ENCODE assay signal across 8 cellular contexts in genomic region chr17:74744714-74745547, GRCh38. TPM values are rescaled to one million over a fixed set of nuclear protein-coding genes. Genes with fewer than 3 reads are reported as not detected.
DNase-seq lines count a peak whose midpoint lies in the region; ATAC-seq, FAIRE-seq and TF ChIP-seq lines count a peak whose summit lies in the region.

No MANE protein-coding gene starts in this region.

- H3K79me1 ChIP-seq in H1 (ENCODE audit: low read depth, low read length): peaks cover under 1% of the 10 kb centered on the region; the same call in 1 of the 2 replicates

- peak; percentile 99 for TF ChIP-seq RAD21 in H1 (IDR thresholded peaks at IDR 0.05 in 1 of 2, conservative IDR thresholded peaks at IDR 0.05 in 1 of 2; ENCODE audit: low read depth in 2 of 2, low read length in 2 of 2)

- no peak for ATAC-seq in HG03457 (IDR thresholded peaks at IDR 0.05; ENCODE audit: unreplicated experiment)

- no peak for DNase-seq in AG04450 (ENCODE audit: low read depth, low spot score)
- DNase-seq in GM19239 (ENCODE audit: insufficient read length, low spot score): peak; percentile 65
- peak; percentile 77 for DNase-seq in NCI-H524 treated with DMSO at 0.1 percent for 48 hours (lab: John Stamatoyannopoulos, UW)
- DNase-seq in activated CD8-positive, alpha-beta memory T cell treated with anti-CD3 and anti-CD28 coated beads for 4 hours (ENCODE audit: low read depth in 2 of 2): peak; percentile 67 to 71
- DNase-seq in H1 (ENCODE audit: low read depth in 1 of 2, low spot score in 2 of 2): peak in 1 of 2 experiments; percentile 100
- DNase-seq in mesenteric fat pad (ENCODE audit: low spot score): peak; percentile 96
- peak; percentile 56 to 60 for DNase-seq in stimulated activated CD8-positive, alpha-beta memory T cell treated with anti-CD3 and anti-CD28 coated beads, Interleukin-15, amount 100 ng/mL, for 4 hours (ENCODE audit: low read depth in 2 of 2)

- peaks cover 5 to 26% (median 16%) of the 10 kb centered on the region in 4 experiments for H3K4me1 ChIP-seq in H1 (replicated peaks in 1 of 4; ENCODE audit: control insufficient read depth in 3 of 4, insufficient read depth in 4 of 4, low read length in 3 of 4)

- H2AK5ac ChIP-seq in H1 (ENCODE audit: low read depth, low read length): no peak overlapping the region

- H2BK120ac ChIP-seq in H1 (replicated peaks; ENCODE audit: low read depth, low read length): no peak overlapping the region

- POLR2A ChIA-PET in AG04450 (lab: Yijun Ruan, JAX) (no interaction called here), H1 (lab: Charles Lee; ENCODE audit: partially characterized antibody) (interaction anchor here (0.9 to 9.3 kb wide), 11 partner anchors 8 to 116 kb away, joined by 3 to 60 read pairs (median 5); partner anchors contain the start of genes NAT9 and RAB37)

- H2BK15ac ChIP-seq in H1 (ENCODE audit: low read length): no peak overlapping the region

- H2BK5ac ChIP-seq in H1 (ENCODE audit: low read depth, low read length): no peak overlapping the region

- TF ChIP-seq CTCF in AG04450 (IDR thresholded peaks at IDR 0.05; ENCODE audit: low read depth, low read length) (peak; percentile 99), H1 (IDR thresholded peaks at IDR 0.05; ENCODE audit: control extremely low read depth in 1 of 3, insufficient read depth in 1 of 3, low read depth in 1 of 3, low read length in 3 of 3) (peak; percentile 97 to 99 (median 98))

- H3K9ac ChIP-seq in H1 (replicated peaks in 1 of 4; ENCODE audit: extremely low read depth in 1 of 4, low read depth in 3 of 4, low read length in 3 of 4): no peak overlapping the region

- H3K27ac ChIP-seq in AG04450 (ENCODE audit: low read depth, low read length): no peak overlapping the region
- H3K27ac ChIP-seq in H1 (ENCODE audit: low read depth, low read length): no peak overlapping the region

- H3K4ac ChIP-seq in H1 (replicated peaks; ENCODE audit: insufficient read length, low read depth, low read length): no peak overlapping the region

- H3K23me2 ChIP-seq in H1 (ENCODE audit: low read depth, low read length): peaks cover 9% of the 10 kb centered on the region

- H3K4me2 ChIP-seq in H1 (ENCODE audit: insufficient read depth in 1 of 2, low read depth in 2 of 2, low read length in 2 of 2): peak overlapping the region; percentile 15 to 74

- H3K27me3 ChIP-seq in AG04450 (ENCODE audit: control insufficient read depth, insufficient read depth, low read length): peaks cover 7% of the 10 kb centered on the region
- H3K27me3 ChIP-seq in H1 (replicated peaks in 1 of 4; ENCODE audit: control insufficient read depth in 3 of 4, extremely low read depth in 1 of 4, insufficient read depth in 3 of 4, low read length in 3 of 4): no peaks in the 10 kb centered on the region

- no peak overlapping the region for H3K14ac ChIP-seq in H1 (ENCODE audit: insufficient read length)

- no peak overlapping the region for H2BK20ac ChIP-seq in H1 (ENCODE audit: low read length)

- peak overlapping the region; percentile 85 for H4K8ac ChIP-seq in H1 (ENCODE audit: extremely low read depth, insufficient read depth, low read length)

- no peak for TF ChIP-seq POLR2A in H1 (IDR thresholded peaks at IDR 0.05; ENCODE audit: control extremely low read depth in 1 of 2, low read depth in 2 of 2, low read length in 2 of 2)

- H2BK12ac ChIP-seq in H1 (ENCODE audit: low read depth, low read length): peak overlapping the region; percentile 71; the same call in 1 of the 2 replicates

- peak; percentile 88 for FAIRE-seq in GM19239 (lab: Jason Lieb, UNC)
- FAIRE-seq in H1 (lab: Jason Lieb, UNC): peak; percentile 28

- CTCF ChIA-PET in AG04450 (lab: Charles Lee) (interaction anchor here (0.5 to 4.5 kb wide), 31 partner anchors 7 to 214 kb away, joined by 3 to 84 read pairs (median 5); partner anchors contain the start of genes GRIN2C and NAT9), H1 (lab: Charles Lee; ENCODE audit: partially characterized antibody) (interaction anchor here (0.6 to 4.7 kb wide), 48 partner anchors 9 to 366 kb away, joined by 3 to 388 read pairs (median 5); partner anchors contain the start of genes CD300LF, MRPL58, NAT9 and RAB37)

- 0 out of 2 replicates have a peak overlapping the region, but pooled peaks have one; percentile 7 for H2AFZ ChIP-seq in H1 (ENCODE audit: low read length)

- H3K23ac ChIP-seq in H1 (ENCODE audit: insufficient read length): no peak overlapping the region

- H4K91ac ChIP-seq in H1 (replicated peaks; ENCODE audit: insufficient read length, low read length): no peak overlapping the region

- no peaks in the 10 kb centered on the region; the same call in 1 of the 2 replicates for H3K9me3 ChIP-seq in AG04450 (ENCODE audit: control insufficient read depth, insufficient read depth, low read length)
- H3K9me3 ChIP-seq in H1 (ENCODE audit: insufficient read depth in 2 of 2, low read depth in 1 of 2, low read length in 1 of 2): no peaks in the 10 kb centered on the region

- 19% methylated on average over 22 of the region's 24 CpGs; no CpG with 5 or more reads in 1 of the 2 experiments for WGBS in H1 (ENCODE audit: extremely low coverage in 1 of 2, insufficient coverage in 1 of 2, insufficient read length in 1 of 2, insufficient replicate concordance in 2 of 2, low coverage in 1 of 2, low lambda C conversion rate in 2 of 2, missing lambda C conversion rate in 1 of 2), 2 experiments

- H4K5ac ChIP-seq in H1 (ENCODE audit: insufficient read length, low read depth, low read length): peak overlapping the region; percentile 36

- peak overlapping the region; percentile 62 for H3K18ac ChIP-seq in H1 (ENCODE audit: extremely low read depth, low read length)

- TF ChIP-seq EP300 in H1 (IDR thresholded peaks at IDR 0.05; ENCODE audit: borderline replicate concordance in 1 of 2, low read depth in 2 of 2, low read length in 2 of 2): no peak

- 0 out of 2 replicates have a peak overlapping the region, but pooled peaks have one; percentile 3 for H3K4me3 ChIP-seq in AG04450 (ENCODE audit: low read depth, low read length)
- peak overlapping the region in 3 of 4 experiments; percentile 22 to 52 (median 24); a peak in 6 of 8 replicates for H3K4me3 ChIP-seq in H1 (ENCODE audit: extremely low read depth in 1 of 4, insufficient read depth in 2 of 4, low read depth in 3 of 4, low read length in 4 of 4)

- H3K56ac ChIP-seq in H1 (replicated peaks; ENCODE audit: insufficient read length, low read depth, low read length): no peak overlapping the region

- H3K79me2 ChIP-seq in H1 (ENCODE audit: control insufficient read depth in 1 of 2, insufficient read depth in 2 of 2, low read length in 2 of 2): peaks cover 0 to 8% of the 10 kb centered on the region in 2 experiments; a peak in 3 of 4 replicates

- no peaks in the 10 kb centered on the region for H3K36me3 ChIP-seq in H1 (ENCODE audit: control insufficient read depth in 2 of 4, insufficient read depth in 4 of 4, low read length in 3 of 4)

- H4K20me1 ChIP-seq in H1 (replicated peaks in 1 of 2; ENCODE audit: control insufficient read depth in 1 of 2, insufficient read depth in 2 of 2, low read length in 2 of 2): peaks cover 6 to 7% of the 10 kb centered on the region in 2 experiments

RNA-seq across cellular contexts. Expression of gene NHERF1, which starts 3.5 kb away (rescaled TPM):
- polyA plus RNA-seq in AG04450 (2011; rRNA removed) (10.4 and 10.5 TPM in 2 replicates), H1 (2011; rRNA removed) (99.2 and 140 TPM in 2 replicates)
- polyA minus RNA-seq in AG04450 (2011; rRNA and poly(A)+ RNA removed): 10.9 and 11.5 TPM in 2 replicates
- total RNA-seq in H1 (2021; fragmentation: NEBNext Ultra II Directional; extraction: Animal tissue kit (Norgen Biotek cat#: 25700)): 91.3 and 92.9 TPM in 2 replicates
- 107 TPM for polyA plus RNA-seq in H1 (2011; cell fraction: cytosol; rRNA removed)
- polyA plus RNA-seq in H1 (2011; cell fraction: nucleus; rRNA removed): 85.0 TPM
- 74.7 to 102 TPM (median 92.8 TPM) in 4 replicates for polyA plus RNA-seq in H1 (2012, experiment 1 of 2)
- polyA plus RNA-seq in H1 (2012, experiment 2 of 2): 128 TPM
- polyA plus RNA-seq in H1 (2013, experiment 1 of 2): 121 TPM
- polyA plus RNA-seq in H1 (2013, experiment 2 of 2): 130 TPM
- polyA minus RNA-seq in H1 (2011; rRNA and poly(A)+ RNA removed): 57.8 and 78.7 TPM in 2 replicates
- 43.7 TPM for polyA minus RNA-seq in H1 (2011; cell fraction: cytosol; rRNA and poly(A)+ RNA removed)
- polyA minus RNA-seq in H1 (2011; cell fraction: nucleus; rRNA and poly(A)+ RNA removed): 26.3 TPM
- total RNA-seq in mesenteric fat pad: 13.9 TPM

RNA-seq across cellular contexts. Expression of gene RAB37, which starts 7.9 kb away (rescaled TPM):
- 0.16 and 0.21 TPM in 2 replicates for polyA plus RNA-seq in AG04450 (2011; rRNA removed)
- not detected in 2 replicates for polyA minus RNA-seq in AG04450 (2011; rRNA and poly(A)+ RNA removed)
- total RNA-seq in H1 (2021; fragmentation: NEBNext Ultra II Directional; extraction: Animal tissue kit (Norgen Biotek cat#: 25700)): 5.2 and 5.5 TPM in 2 replicates
- polyA plus RNA-seq in H1 (2011; rRNA removed): 6.1 and 6.6 TPM in 2 replicates
- 9.7 TPM for polyA plus RNA-seq in H1 (2011; cell fraction: cytosol; rRNA removed)
- 13.3 TPM for polyA plus RNA-seq in H1 (2011; cell fraction: nucleus; rRNA removed)
- 5.0 to 7.8 TPM (median 6.5 TPM) in 4 replicates for polyA plus RNA-seq in H1 (2012, experiment 1 of 2)
- 4.2 TPM for polyA plus RNA-seq in H1 (2012, experiment 2 of 2)
- 6.1 TPM for polyA plus RNA-seq in H1 (2013, experiment 1 of 2)
- polyA plus RNA-seq in H1 (2013, experiment 2 of 2): 5.8 TPM
- 4.4 and 12.4 TPM in 2 replicates for polyA minus RNA-seq in H1 (2011; rRNA and poly(A)+ RNA removed)
- polyA minus RNA-seq in H1 (2011; cell fraction: cytosol; rRNA and poly(A)+ RNA removed): 7.9 TPM
- 2.7 TPM for polyA minus RNA-seq in H1 (2011; cell fraction: nucleus; rRNA and poly(A)+ RNA removed)
- 1.3 TPM for total RNA-seq in mesenteric fat pad

RNA-seq across cellular contexts. Expression of gene NAT9, which starts 31.2 kb away (rescaled TPM):
- 33.6 and 37.3 TPM in 2 replicates for polyA plus RNA-seq in AG04450 (2011; rRNA removed)
- polyA minus RNA-seq in AG04450 (2011; rRNA and poly(A)+ RNA removed): 53.9 and 68.9 TPM in 2 replicates
- 40.6 and 42.7 TPM in 2 replicates for total RNA-seq in H1 (2021; fragmentation: NEBNext Ultra II Directional; extraction: Animal tissue kit (Norgen Biotek cat#: 25700))
- 32.3 and 42.4 TPM in 2 replicates for polyA plus RNA-seq in H1 (2011; rRNA removed)
- 67.6 TPM for polyA plus RNA-seq in H1 (2011; cell fraction: cytosol; rRNA removed)
- polyA plus RNA-seq in H1 (2011; cell fraction: nucleus; rRNA removed): 198 TPM
- 49.1 to 72.7 TPM (median 58.9 TPM) in 4 replicates for polyA plus RNA-seq in H1 (2012, experiment 1 of 2)
- 32.4 TPM for polyA plus RNA-seq in H1 (2012, experiment 2 of 2)
- polyA plus RNA-seq in H1 (2013, experiment 1 of 2): 28.5 TPM
- polyA plus RNA-seq in H1 (2013, experiment 2 of 2): 24.6 TPM
- polyA minus RNA-seq in H1 (2011; rRNA and poly(A)+ RNA removed): 39.6 and 41.7 TPM in 2 replicates
- polyA minus RNA-seq in H1 (2011; cell fraction: cytosol; rRNA and poly(A)+ RNA removed): 18.8 TPM
- polyA minus RNA-seq in H1 (2011; cell fraction: nucleus; rRNA and poly(A)+ RNA removed): 50.9 TPM
- total RNA-seq in mesenteric fat pad: 37.8 TPM

RNA-seq across cellular contexts. Expression of gene CD300LF, which starts 32.2 kb away (rescaled TPM):
- polyA plus RNA-seq in AG04450 (2011; rRNA removed) (not detected in 2 replicates), H1 (2011; rRNA removed) (not detected in 2 replicates)
- not detected in 2 replicates for polyA minus RNA-seq in AG04450 (2011; rRNA and poly(A)+ RNA removed)
- total RNA-seq in H1 (2021; fragmentation: NEBNext Ultra II Directional; extraction: Animal tissue kit (Norgen Biotek cat#: 25700)): not detected in 2 replicates
- polyA plus RNA-seq in H1 (2011; cell fraction: cytosol; rRNA removed): not detected
- polyA plus RNA-seq in H1 (2011; cell fraction: nucleus; rRNA removed): not detected
- not detected in 4 replicates for polyA plus RNA-seq in H1 (2012, experiment 1 of 2)
- not detected for polyA plus RNA-seq in H1 (2012, experiment 2 of 2)
- polyA plus RNA-seq in H1 (2013, experiment 1 of 2): not detected
- polyA plus RNA-seq in H1 (2013, experiment 2 of 2): not detected
- polyA minus RNA-seq in H1 (2011; rRNA and poly(A)+ RNA removed): not detected in 2 replicates
- not detected for polyA minus RNA-seq in H1 (2011; cell fraction: cytosol; rRNA and poly(A)+ RNA removed)
- polyA minus RNA-seq in H1 (2011; cell fraction: nucleus; rRNA and poly(A)+ RNA removed): not detected
- 2.8 TPM for total RNA-seq in mesenteric fat pad
